In the genomic region with DNA sequence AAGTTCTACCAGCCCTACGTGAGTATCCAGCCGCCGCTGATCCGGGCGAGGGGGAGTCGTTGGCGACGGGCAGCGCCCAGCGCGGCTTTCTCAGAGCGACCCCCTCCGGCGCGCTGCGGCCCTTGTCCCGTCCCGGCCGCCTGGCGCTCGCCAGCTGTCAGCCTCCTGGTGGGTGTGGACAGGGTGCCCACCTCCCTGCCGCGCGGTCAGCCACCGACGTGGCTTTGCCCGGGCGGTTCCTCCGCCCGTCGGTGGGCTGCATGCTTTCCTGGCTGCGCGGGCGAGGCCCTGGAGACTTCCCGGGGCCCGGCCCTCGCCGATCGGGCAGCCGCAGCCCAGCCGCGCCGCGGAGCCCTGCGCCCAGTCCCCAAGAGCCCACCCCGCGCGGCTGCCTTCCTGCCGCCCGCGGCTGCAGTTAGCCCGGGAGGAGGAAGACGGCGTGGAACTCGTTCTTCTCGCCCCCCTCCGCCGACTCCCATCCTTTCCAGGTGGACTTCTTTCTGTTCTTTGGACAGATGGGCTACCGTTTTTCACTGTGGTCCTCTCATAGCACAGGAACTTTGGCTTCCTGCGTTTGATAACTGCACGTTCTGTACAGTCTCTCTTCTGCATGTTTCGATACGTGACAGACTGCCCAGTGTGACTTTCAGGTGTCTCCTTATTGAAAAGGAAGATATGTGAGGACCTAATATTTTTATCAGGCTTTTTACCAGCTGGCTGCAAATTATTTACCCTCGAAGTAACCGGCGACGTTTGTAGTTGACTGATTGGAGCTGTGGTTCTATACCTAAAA, we compare ENCODE assay signal across 8 cellular contexts. TPM values are rescaled to one million over a fixed set of nuclear protein-coding genes. Genes with fewer than 3 reads are reported as not detected.
DNase-seq lines count a peak whose midpoint lies in the region; ATAC-seq, FAIRE-seq and TF ChIP-seq lines count a peak whose summit lies in the region.

No MANE protein-coding gene starts in this region.

- peaks cover 6 to 19% of the 10 kb centered on the region in 2 donors for H3K4me1 ChIP-seq in lung (ENCODE audit: control insufficient read depth in 2 of 2, insufficient read depth in 2 of 2, low read length in 2 of 2)
- peaks cover 34 to 58% of the 10 kb centered on the region in 2 donors for H3K4me1 ChIP-seq in thoracic aorta (ENCODE audit: control insufficient read depth in 1 of 2, low read depth in 2 of 2)

- H3K27ac ChIP-seq in KOPT-K1 (ENCODE audit: low read depth, low read length, poor library complexity, severe bottlenecking): peak overlapping the region; percentile 90
- peak overlapping the region; percentile 94 to 96 for H3K27ac ChIP-seq in lung (ENCODE audit: low read depth in 1 of 2, low read length in 1 of 2)
- H3K27ac ChIP-seq in thoracic aorta: peak overlapping the region; percentile 92 to 93

- H3K36me3 ChIP-seq in KOPT-K1 (ENCODE audit: insufficient read depth, low read length) (peaks cover 15% of the 10 kb centered on the region), lung (ENCODE audit: control insufficient read depth in 2 of 2, insufficient read depth in 2 of 2, low read length in 2 of 2) (peaks cover 1 to 2% of the 10 kb centered on the region in 2 donors), thoracic aorta (peaks cover 3% of the 10 kb centered on the region)

- H3K27me3 ChIP-seq in lung (ENCODE audit: control insufficient read depth, insufficient read depth) (no peaks in the 10 kb centered on the region), thoracic aorta (replicated peaks; ENCODE audit: insufficient read depth) (no peaks in the 10 kb centered on the region)

- ATAC-seq in lung (ENCODE audit: insufficient read depth, low FRiP score) (peak; percentile 61), thoracic aorta (ENCODE audit: insufficient number of reproducible peaks, low FRiP score, low read depth) (peak; percentile 46)

- H3K4me3 ChIP-seq in lung (peak overlapping the region; percentile 91), thoracic aorta (peak overlapping the region; percentile 92)

- H3K9me3 ChIP-seq in KOPT-K1 (ENCODE audit: insufficient read depth, low read length, poor library complexity, severe bottlenecking): no peaks in the 10 kb centered on the region
- no peaks in the 10 kb centered on the region for H3K9me3 ChIP-seq in lung (ENCODE audit: control insufficient read depth in 2 of 2, insufficient read depth in 1 of 2, low read length in 1 of 2)
- no peaks in the 10 kb centered on the region for H3K9me3 ChIP-seq in thoracic aorta

- FAIRE-seq in H54 (lab: Jason Lieb, UNC): no peak

- no peak for TF ChIP-seq CTCF in lung (IDR thresholded peaks at IDR 0.05; ENCODE audit: control extremely low read depth, extremely low read depth)
- peak; percentile 28 for TF ChIP-seq CTCF in thoracic aorta (IDR thresholded peaks at IDR 0.05)

- DNase-seq in activated T-cell treated with anti-CD3 and anti-CD28 coated beads for 24 hours (ENCODE audit: low read depth): peak; percentile 10
- no peak for DNase-seq in activated T-cell treated with anti-CD3 and anti-CD28 coated beads for 4 hours
- DNase-seq in H54 (ENCODE audit: insufficient read length, low spot score): peak; percentile 51
- DNase-seq in SW 1271 (lab: John Stamatoyannopoulos, UW): peak; percentile 58 to 83
- peak; percentile 35 to 84 for DNase-seq in dermis microvascular lymphatic vessel endothelial cell (ENCODE audit: low read depth in 2 of 2)
- DNase-seq in lung (ENCODE audit: low spot score): no peak
- DNase-seq in thoracic aorta (ENCODE audit: low spot score): no peak

- WGBS in lung, 2 donors: 0% methylated on average over 56 to 67 of the region's 67 CpGs

- no peak for TF ChIP-seq POLR2A in H54 (IDR thresholded peaks at IDR 0.05; ENCODE audit: low read depth, low read length)

RNA-seq across cellular contexts. Expression of a gene that starts 0.6 kb away (rescaled TPM):
- total RNA-seq in dermis microvascular lymphatic vessel endothelial cell (50.3 and 61.9 TPM in 2 replicates), lung (10 to 100 TPM; 53.0 to 90.4 TPM), thoracic aorta (10 to 100 TPM; 54.7 to 83.7 TPM)
- 10 to 100 TPM; 45.8 to 56.3 TPM for polyA plus RNA-seq in lung

RNA-seq across cellular contexts. Expression of a gene that starts 0.9 kb away (rescaled TPM):
- total RNA-seq in dermis microvascular lymphatic vessel endothelial cell (19.9 and 34.3 TPM in 2 replicates), lung (10 to 100 TPM; 31.2 to 75.4 TPM), thoracic aorta (10 to 100 TPM; 32.6 to 89.8 TPM)
- polyA plus RNA-seq in lung: 10 to 100 TPM; 31.3 to 36.3 TPM

RNA-seq across cellular contexts. Expression of a gene that starts 25.8 kb away (rescaled TPM):
- 1.6 and 3.6 TPM in 2 replicates for total RNA-seq in dermis microvascular lymphatic vessel endothelial cell
- total RNA-seq in lung: 10 to 100 TPM in 1 of 2 donors, 1 to 10 TPM in 1; 4.3 to 31.7 TPM
- polyA plus RNA-seq in lung: 1 to 10 TPM; 2.9 to 5.4 TPM
- 100 to 1,000 TPM in 1 of 2 donors, 10 to 100 TPM in 1; 70.7 to 132 TPM for total RNA-seq in thoracic aorta

Comparison
In these comparisons a context has a peak if more than half of its experiments do, and no peak if none do; other contexts are left out.
1. DNase-seq: peak in activated T-cell treated with anti-CD3 and anti-CD28 coated beads for 24 hours (single experiment), H54 (single experiment), SW 1271 (2 of 2) and dermis microvascular lymphatic vessel endothelial cell (2 of 2); none in activated T-cell treated with anti-CD3 and anti-CD28 coated beads for 4 hours (single experiment), lung (single experiment) and thoracic aorta (single experiment).
2. Peak in every context shown above with its lines, with median percentiles within 50 percentile points of each other: H3K27ac ChIP-seq.